ENCODE assay signal across 8 cellular contexts in the genomic region with DNA sequence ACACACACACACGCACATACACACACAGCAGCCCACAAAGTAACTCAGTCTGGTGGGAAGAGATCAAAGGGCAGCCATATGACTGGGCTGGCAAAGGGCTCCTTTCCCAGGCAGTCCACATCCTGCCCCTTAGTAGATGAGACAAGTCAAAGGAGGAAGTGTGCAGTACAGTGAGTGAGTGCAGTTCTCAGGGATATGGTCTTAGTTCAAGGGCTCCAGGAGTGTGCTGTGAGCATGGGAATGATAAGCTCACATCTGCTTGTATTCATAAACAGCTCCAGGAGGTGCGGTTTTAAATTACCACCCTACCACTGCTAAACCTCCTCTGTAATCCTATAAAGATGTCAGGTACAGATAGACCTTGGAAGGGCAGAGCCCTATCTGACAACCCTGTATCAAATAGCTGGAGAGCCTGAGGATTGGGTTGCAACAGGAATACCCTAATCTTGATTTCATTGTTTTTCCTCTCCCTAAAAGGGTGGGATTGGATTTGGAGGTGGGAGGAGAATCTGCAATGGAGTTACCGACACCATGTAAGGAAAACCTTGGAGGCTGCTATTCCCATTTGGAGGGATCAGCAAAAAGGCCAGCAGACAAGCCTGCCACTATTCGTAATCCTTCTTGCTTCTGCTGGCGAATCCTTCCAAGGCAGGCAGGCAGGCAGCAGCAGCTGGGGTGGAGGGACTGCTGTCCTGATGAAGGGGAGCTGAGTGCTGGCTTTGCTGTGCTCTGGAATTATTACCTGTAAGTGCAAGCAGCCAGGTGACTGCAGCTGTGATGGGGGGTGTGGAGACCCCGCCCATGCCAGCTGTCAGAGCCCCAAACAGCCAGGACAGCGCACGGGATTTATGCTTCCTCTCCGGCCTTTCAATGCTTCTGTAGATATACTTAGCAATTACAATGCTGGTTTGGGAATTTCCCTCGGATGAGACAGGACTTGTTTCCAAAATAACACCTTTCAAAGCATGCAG.
DNase-seq lines count a peak whose midpoint lies in the region; ATAC-seq and TF ChIP-seq lines count a peak whose summit lies in the region.

No MANE protein-coding gene starts in this region.

- H3K4me1 ChIP-seq in left lung = peaks cover 9 to 25% of the 10 kb centered on the region in 2 donors

- no peaks in the 10 kb centered on the region for H3K36me3 ChIP-seq in WERI-Rb-1
- no peaks in the 10 kb centered on the region for H3K36me3 ChIP-seq in left lung

- H3K27me3 ChIP-seq in WERI-Rb-1 (ENCODE audit: insufficient read depth, low read depth, severe bottlenecking) (no peaks in the 10 kb centered on the region), left lung (no peaks in the 10 kb centered on the region)

- ATAC-seq in left lung (peak; percentile 50), GM18873 (IDR thresholded peaks at IDR 0.05; ENCODE audit: low FRiP score, unreplicated experiment) (no peak)

- DNase-seq in Ammon's horn (ENCODE audit: low spot score) (peak; percentile 33), HT1080 (ENCODE audit: low read depth) (peak; percentile 81), WERI-Rb-1 (peak; percentile 91), left lung (no peak), cerebellar cortex (ENCODE audit: low spot score) (no peak), caudate nucleus (lab: John Stamatoyannopoulos, UW) (no peak)
- no peak for DNase-seq in stimulated activated CD4-positive, alpha-beta T cell treated with anti-CD3 and anti-CD28 coated beads, Interleukin-2, amount 100 ng/mL, for 48 hours

- H3K4me3 ChIP-seq in WERI-Rb-1 (ENCODE audit: low read depth, low read length) (peak overlapping the region; percentile 18), left lung (no peak overlapping the region)

- H3K27ac ChIP-seq in WERI-Rb-1 (peak overlapping the region; percentile 40), left lung (peak overlapping the region; percentile 11 to 55), caudate nucleus (ENCODE audit: low read depth, low read length) (no peak overlapping the region)

- intact Hi-C loops in left lung (cut with DNase I) = no loop called here

- H3K9me3 ChIP-seq in WERI-Rb-1 (ENCODE audit: severe bottlenecking) (no peaks in the 10 kb centered on the region), left lung (no peaks in the 10 kb centered on the region)

- TF ChIP-seq CTCF in WERI-Rb-1 (IDR thresholded peaks at IDR 0.05; ENCODE audit: low read depth, low read length) (no peak), left lung (IDR thresholded peaks at IDR 0.05) (no peak)

Comparison
In these comparisons a context has a peak if more than half of its experiments do, and no peak if none do; other contexts are left out.
1. DNase-seq: peak in Ammon's horn (single experiment), HT1080 (single experiment) and WERI-Rb-1 (single experiment); none in left lung (0 of 2), cerebellar cortex (single experiment), stimulated activated CD4-positive, alpha-beta T cell treated with anti-CD3 and anti-CD28 coated beads, Interleukin-2, amount 100 ng/mL, for 48 hours (0 of 2) and caudate nucleus (0 of 61).